11 cellular contexts compared by ENCODE assay signal in genomic region chrX:13094780-13095425, GRCh38. TPM values are rescaled to one million over a fixed set of nuclear protein-coding genes. Genes with fewer than 3 reads are reported as not detected.
A peak's percentile ranks its signal among the peaks of the same experiment; 100 is the strongest.
DNase-seq lines count a peak whose midpoint lies in the region; ATAC-seq and TF ChIP-seq lines count a peak whose summit lies in the region.
"Had no signal": no experiment of that assay in that cellular context is flagged by ENCODE, and none has a peak within 500 bp of the region (broad histone marks: within the 10 kb centered on the region; RNA-seq: fewer than 3 reads in every experiment).

No MANE protein-coding gene starts in this region.

- no peak overlapping the region for H3K4me3 Mint-ChIP-seq in activated B cell treated with CpG ODN at 0.5 μM for 24 hours

- H3K4me1 ChIP-seq in smooth muscle cell (ENCODE audit: low read depth): peaks cover 25% of the 10 kb centered on the region

- H3K9ac ChIP-seq in smooth muscle cell (ENCODE audit: low read depth): no peak overlapping the region

- H3K36me3 ChIP-seq in H7 (replicated peaks; ENCODE audit: control insufficient read depth, insufficient read depth, low read length) (no peaks in the 10 kb centered on the region), smooth muscle cell (ENCODE audit: low read depth) (no peaks in the 10 kb centered on the region)

- DNase-seq in H7: peak; percentile 14
- no peak for DNase-seq in activated B cell treated with CpG ODN at 0.5 μM for 24 hours
- peak; percentile 91 for DNase-seq in fibroblast of villous mesenchyme (ENCODE audit: low read depth)
- no peak for DNase-seq in smooth muscle cell (lab: John Stamatoyannopoulos, UW; ENCODE audit: unreplicated experiment)
- DNase-seq in stimulated activated CD4-positive, alpha-beta T cell treated with anti-CD3 and anti-CD28 coated beads, Interleukin-4, amount 100 ng/mL, for 1 hour: no peak
- DNase-seq in posterior cingulate gyrus: no peak
- DNase-seq: NCI-H510A; stimulated activated CD4-positive, alpha-beta T cell treated with anti-CD3 and anti-CD28 coated beads, Interleukin-15, amount 100 ng/mL, for 24 hours had no signal

- H3K4me2 ChIP-seq in smooth muscle cell: peak overlapping the region; percentile 75

- peak overlapping the region; percentile 15 for H2AFZ ChIP-seq in smooth muscle cell (ENCODE audit: low read depth)

- TF ChIP-seq CTCF in activated B cell treated with CpG ODN at 0.5 μM for 24 hours (IDR thresholded peaks at IDR 0.05) (no peak), fibroblast of villous mesenchyme (IDR thresholded peaks at IDR 0.05; ENCODE audit: insufficient read depth, low read depth, low read length) (no peak), smooth muscle cell (IDR thresholded peaks at IDR 0.05; ENCODE audit: borderline replicate concordance, insufficient read depth, poor library complexity, severe bottlenecking) (no peak)

- no peaks in the 10 kb centered on the region for H3K36me3 Mint-ChIP-seq in activated B cell treated with CpG ODN at 0.5 μM for 24 hours (ENCODE audit: low read depth)

- H3K9me3 Mint-ChIP-seq in activated B cell treated with CpG ODN at 0.5 μM for 24 hours: no peaks in the 10 kb centered on the region

- no peaks in the 10 kb centered on the region for H4K20me1 ChIP-seq in smooth muscle cell (ENCODE audit: low read depth)

- H3K27ac Mint-ChIP-seq in activated B cell treated with CpG ODN at 0.5 μM for 24 hours: peak overlapping the region; percentile 59

- intact Hi-C loops in activated B cell treated with CpG ODN at 0.5 μM for 24 hours (cut with micrococcal nuclease) (loop anchor here (5.0 kb wide), 5 partner anchors 203 to 557 kb away; partner anchors contain the start of gene TCEANC), posterior cingulate gyrus (cut with DNase I) (loop anchor here (10.0 kb wide), 1 partner anchor 120 kb away; the partner anchor contains the start of gene TMSB4X)

- H3K9me3 ChIP-seq in smooth muscle cell (replicated peaks; ENCODE audit: low read depth): no peaks in the 10 kb centered on the region

- POLR2A ChIA-PET in activated B cell treated with CpG ODN at 0.5 μM for 24 hours (lab: Charles Lee): no interaction called here

- CTCF ChIA-PET in activated B cell treated with CpG ODN at 0.5 μM for 24 hours (lab: Charles Lee): interaction anchor here (5.2 kb wide), 1 partner anchor 147 kb away, joined by 142 read pairs; no protein-coding TSS in a partner anchor

- H3F3A ChIP-seq in smooth muscle cell (ENCODE audit: low read depth): peaks cover 15% of the 10 kb centered on the region

- 19% methylated on average over 4 of the region's 4 CpGs for WGBS in smooth muscle cell (ENCODE audit: low lambda C conversion rate)

- H3K79me2 ChIP-seq in smooth muscle cell (ENCODE audit: low read depth): no peaks in the 10 kb centered on the region

- ATAC-seq in activated B cell treated with CpG ODN at 0.5 μM for 24 hours (ENCODE audit: low read depth): no peak
- ATAC-seq in GM18519 (IDR thresholded peaks at IDR 0.05; ENCODE audit: low FRiP score, unreplicated experiment): no peak

- H3K4me1 Mint-ChIP-seq in activated B cell treated with CpG ODN at 0.5 μM for 24 hours: peaks cover 56% of the 10 kb centered on the region

- H3K27me3 ChIP-seq in H7 (ENCODE audit: control insufficient read depth, insufficient read depth, low read length): no peaks in the 10 kb centered on the region
- no peaks in the 10 kb centered on the region for H3K27me3 ChIP-seq in smooth muscle cell (ENCODE audit: low read depth)

- H3K27ac ChIP-seq in smooth muscle cell (ENCODE audit: low read depth): peak overlapping the region; percentile 86

- H3K4me3 ChIP-seq in H7 (ENCODE audit: insufficient read depth, low read depth, low read length) (no peak overlapping the region), fibroblast of villous mesenchyme (ENCODE audit: low read depth, low read length) (no peak overlapping the region), smooth muscle cell (no peak overlapping the region)

- H3K27me3 Mint-ChIP-seq in activated B cell treated with CpG ODN at 0.5 μM for 24 hours: no peaks in the 10 kb centered on the region

RNA-seq across cellular contexts. Expression of gene FAM9C, which starts 50.5 kb away (rescaled TPM):
- 0.07 and 0.18 TPM in 2 replicates for total RNA-seq in H7 (2014; rRNA removed; shearing (Covaris generic))
- total RNA-seq in activated B cell treated with CpG ODN at 0.5 μM for 24 hours (not detected in 2 replicates), fibroblast of villous mesenchyme (under 0.01 TPM in 2 replicates), smooth muscle cell (not detected in 2 replicates)
- not detected in 2 replicates for polyA plus RNA-seq in smooth muscle cell
- total RNA-seq: liver had no signal
- polyA plus RNA-seq: esophagus, liver had no signal

Comparison
In these comparisons a context has a peak if more than half of its experiments do, and no peak if none do; other contexts are left out.
1. DNase-seq: peak in H7 (single experiment) and fibroblast of villous mesenchyme (single experiment); none in activated B cell treated with CpG ODN at 0.5 μM for 24 hours (single experiment), smooth muscle cell (single experiment), stimulated activated CD4-positive, alpha-beta T cell treated with anti-CD3 and anti-CD28 coated beads, Interleukin-4, amount 100 ng/mL, for 1 hour (single experiment) and posterior cingulate gyrus (0 of 10).